Comparison of ENCODE assay signal across 22 cellular contexts in genomic region chr10:84370268-84370667, GRCh38.
"Had no signal": no experiment of that assay in that cellular context is flagged by ENCODE, and none has a peak within 500 bp of the region (broad histone marks: within the 10 kb centered on the region; RNA-seq: fewer than 3 reads in every experiment).

No MANE protein-coding gene starts in this region.

- H3K4me3 ChIP-seq: esophagus squamous epithelium, gastroesophageal sphincter, left ventricle myocardium inferior, lower lobe of right lung, psoas muscle, right lobe of liver, tibial artery, upper lobe of left lung, uterus had no signal

- H3K9me3 Mint-ChIP-seq: nephron; stimulated activated effector memory CD8-positive, alpha-beta T cell treated with anti-CD3 and anti-CD28 coated beads, Interleukin-12 subunit alpha, Interleukin-12 subunit beta, amount 100 ng/mL, for 72 hours had no signal

- H3K27me3 Mint-ChIP-seq: memory B cell had no signal

- H3K9me3 ChIP-seq: esophagus squamous epithelium, gastroesophageal sphincter, left ventricle myocardium inferior, lower lobe of right lung, psoas muscle, right lobe of liver, tibial artery, upper lobe of left lung, uterus had no signal

- DNase-seq: dermis blood vessel endothelial cell; esophagus squamous epithelium; foreskin fibroblast; glutamatergic neuron; kidney; left cardiac atrium; left ventricle myocardium inferior; lower lobe of right lung; psoas muscle; retina; right lobe of liver; stimulated activated CD4-positive, alpha-beta T cell treated with anti-CD3 and anti-CD28 coated beads, Interleukin-4, amount 100 ng/mL, for 1 hour; stimulated activated CD8-positive, alpha-beta memory T cell treated with anti-CD3 and anti-CD28 coated beads, Interleukin-4, amount 100 ng/mL, for 48 hours; stimulated activated naive CD8-positive, alpha-beta T cell treated with anti-CD3 and anti-CD28 coated beads, Interleukin-15, Interleukin-2, amounts not matched to agents 100 U/mL and 50 U/mL, for 24 hours; tibial artery; upper lobe of left lung; uterus had no signal

- H3K36me3 ChIP-seq: uterus had no signal

- H3K27ac ChIP-seq: esophagus squamous epithelium, gastroesophageal sphincter, left ventricle myocardium inferior, lower lobe of right lung, psoas muscle, right lobe of liver, tibial artery, upper lobe of left lung, uterus had no signal

- H3K4me3 Mint-ChIP-seq: memory B cell; mesothelial cell of epicardium; nephron; stimulated activated effector memory CD8-positive, alpha-beta T cell treated with anti-CD3 and anti-CD28 coated beads, Interleukin-12 subunit alpha, Interleukin-12 subunit beta, amount 100 ng/mL, for 72 hours had no signal

- H3K4me1 ChIP-seq: psoas muscle, tibial artery, uterus had no signal

- H3K27ac Mint-ChIP-seq: memory B cell; mesothelial cell of epicardium; nephron; stimulated activated effector memory CD8-positive, alpha-beta T cell treated with anti-CD3 and anti-CD28 coated beads, Interleukin-12 subunit alpha, Interleukin-12 subunit beta, amount 100 ng/mL, for 72 hours had no signal

- ATAC-seq: gastroesophageal sphincter; left cardiac atrium; lower lobe of right lung; psoas muscle; stimulated activated effector memory CD8-positive, alpha-beta T cell treated with anti-CD3 and anti-CD28 coated beads, Interleukin-12 subunit alpha, Interleukin-12 subunit beta, amount 100 ng/mL, for 72 hours; stimulated activated naive CD8-positive, alpha-beta T cell treated with anti-CD3 and anti-CD28 coated beads, Interleukin-15, Interleukin-2, amounts not matched to agents 100 U/mL and 50 U/mL, for 24 hours had no signal

- H3K27me3 ChIP-seq: esophagus squamous epithelium, gastroesophageal sphincter, right lobe of liver, tibial artery, upper lobe of left lung, uterus had no signal
